In genomic region chr6:126685182-126685581, GRCh38 we compare ENCODE assay signal across 7 cellular contexts.
"Had no signal": no experiment of that assay in that cellular context is flagged by ENCODE, and none has a peak within 500 bp of the region (broad histone marks: within the 10 kb centered on the region; RNA-seq: fewer than 3 reads in every experiment).

No MANE protein-coding gene starts in this region.

- H3K4me3 ChIP-seq: GM12878 had no signal

- FAIRE-seq: GM12878, GM12891, GM12892, GM18507, GM19239 had no signal

- DNase-seq: GDM1, GF-D8 had no signal

- ATAC-seq: GM12878 had no signal
